8 cellular contexts compared by ENCODE assay signal in the genomic region with DNA sequence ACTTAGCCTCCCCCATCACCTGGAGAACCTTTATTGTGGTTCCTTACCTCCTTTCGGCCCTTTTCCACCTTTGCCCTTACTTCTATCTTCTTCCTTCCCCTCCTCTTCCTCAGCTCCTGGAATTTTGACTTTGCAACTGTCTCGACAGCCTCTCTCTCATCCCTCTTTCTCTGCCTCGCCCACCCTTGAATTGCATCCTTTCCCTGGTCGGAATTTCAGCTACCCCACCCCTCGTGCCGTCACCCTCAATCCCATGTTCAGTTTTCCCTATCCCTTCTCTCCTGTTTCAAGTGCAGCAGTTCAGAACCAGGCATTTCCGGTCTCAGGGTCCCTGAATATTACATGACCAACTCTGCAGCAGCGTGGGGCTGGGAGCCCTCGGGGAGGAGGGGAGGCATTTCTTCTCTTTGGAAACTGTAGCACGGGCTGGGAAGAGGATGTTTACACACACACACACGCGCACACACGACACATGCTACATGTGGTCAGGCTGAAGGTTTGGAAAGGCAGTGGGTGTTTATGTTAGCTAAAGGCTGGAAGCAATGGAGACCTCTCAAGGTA. TPM values are rescaled to one million over a fixed set of nuclear protein-coding genes. Genes with fewer than 3 reads are reported as not detected.
DNase-seq lines count a peak whose midpoint lies in the region; ATAC-seq lines count a peak whose summit lies in the region.

No MANE protein-coding gene starts in this region.

- peak overlapping the region; percentile 83 to 98 (median 94) for H3K4me3 Mint-ChIP-seq in IgD-negative memory B cell
- peak overlapping the region; percentile 89 for H3K4me3 Mint-ChIP-seq in activated T-cell treated with anti-CD3 and anti-CD28 coated beads, Interleukin-2, amount 50 U/mL, for 24 hours

- H3K4me1 Mint-ChIP-seq in IgD-negative memory B cell = peaks cover 16 to 31% (median 24%) of the 10 kb centered on the region in 3 donors
- peaks cover 42% of the 10 kb centered on the region for H3K4me1 Mint-ChIP-seq in activated T-cell treated with anti-CD3 and anti-CD28 coated beads, Interleukin-2, amount 50 U/mL, for 24 hours (ENCODE audit: low read depth)

- no peak overlapping the region for H3K23ac ChIP-seq in trophoblast cell (ENCODE audit: low read length)

- peak overlapping the region; percentile 97 for H4K91ac ChIP-seq in trophoblast cell (ENCODE audit: low read depth, low read length)

- H3K14ac ChIP-seq in trophoblast cell (ENCODE audit: low read length) = peak overlapping the region; percentile 97

- peak overlapping the region; percentile 98 for H3K4me3 ChIP-seq in trophoblast cell (ENCODE audit: low read depth, low read length)

- WGBS in trophoblast cell (ENCODE audit: extremely low coverage, insufficient coverage, insufficient read length) = no CpG with 5 or more reads among the region's 13 CpGs

- H3K4me1 ChIP-seq in trophoblast cell (ENCODE audit: control insufficient read depth in 1 of 2, insufficient read depth in 2 of 2, low read length in 2 of 2) = peaks cover 13 to 22% of the 10 kb centered on the region in 2 experiments

- H3K36me3 ChIP-seq in trophoblast cell (ENCODE audit: control insufficient read depth in 1 of 2, insufficient read depth in 2 of 2, low read length in 2 of 2) = peaks cover 5 to 7% of the 10 kb centered on the region in 2 experiments

- no peaks in the 10 kb centered on the region for H3K27me3 ChIP-seq in trophoblast cell (ENCODE audit: insufficient read depth, low read length)

- peak overlapping the region; percentile 91 for H2BK5ac ChIP-seq in trophoblast cell (ENCODE audit: low read depth, low read length, poor library complexity)

- peak overlapping the region; percentile 98 for H3K4me2 ChIP-seq in trophoblast cell (ENCODE audit: low read length)

- peak; percentile 29 for DNase-seq in COLO668 (lab: John Stamatoyannopoulos, UW; ENCODE audit: unreplicated experiment)
- peak; percentile 38 for DNase-seq in activated T-cell treated with anti-CD3 and anti-CD28 coated beads, Interleukin-2, amount 50 U/mL, for 24 hours
- DNase-seq in globus pallidus (ENCODE audit: low spot score) = peak; percentile 47
- peak in 1 of 2 donors; percentile 17 for DNase-seq in trophoblast cell
- no peak for DNase-seq in GM19240 (ENCODE audit: insufficient read length, low spot score)

- peak overlapping the region; percentile 61 to 93 (median 93) for H3K27ac Mint-ChIP-seq in IgD-negative memory B cell
- H3K27ac Mint-ChIP-seq in activated T-cell treated with anti-CD3 and anti-CD28 coated beads, Interleukin-2, amount 50 U/mL, for 24 hours = peak overlapping the region; percentile 89

- peak overlapping the region; percentile 14 for H4K12ac ChIP-seq in trophoblast cell (ENCODE audit: low read depth, low read length)

- H3K9me3 Mint-ChIP-seq in IgD-negative memory B cell = no peaks in the 10 kb centered on the region
- H3K9me3 Mint-ChIP-seq in activated T-cell treated with anti-CD3 and anti-CD28 coated beads, Interleukin-2, amount 50 U/mL, for 24 hours = no peaks in the 10 kb centered on the region

- H3K27ac ChIP-seq in trophoblast cell (ENCODE audit: low read depth, low read length) = peak overlapping the region; percentile 72

- H3K9me3 ChIP-seq in trophoblast cell (ENCODE audit: insufficient read depth, low read depth, low read length) = no peaks in the 10 kb centered on the region

- peaks cover 29% of the 10 kb centered on the region for H3K79me2 ChIP-seq in trophoblast cell (ENCODE audit: control insufficient read depth, insufficient read depth, low read length, poor library complexity)

- H3K27me3 Mint-ChIP-seq in IgD-negative memory B cell = no peaks in the 10 kb centered on the region
- no peaks in the 10 kb centered on the region for H3K27me3 Mint-ChIP-seq in activated T-cell treated with anti-CD3 and anti-CD28 coated beads, Interleukin-2, amount 50 U/mL, for 24 hours

- peak overlapping the region; percentile 96 for H2BK120ac ChIP-seq in trophoblast cell (ENCODE audit: insufficient read depth, low read length, poor library complexity)

- H2BK12ac ChIP-seq in trophoblast cell (ENCODE audit: low read length) = no peak overlapping the region

- H3K18ac ChIP-seq in trophoblast cell (ENCODE audit: low read length) = peak overlapping the region; percentile 99

- peak overlapping the region; percentile 93 for H3K4ac ChIP-seq in trophoblast cell (ENCODE audit: low read depth, low read length)

- ATAC-seq in HG02981 (IDR thresholded peaks at IDR 0.05; ENCODE audit: unreplicated experiment) (no peak), GM18511 (IDR thresholded peaks at IDR 0.05; ENCODE audit: unreplicated experiment) (no peak)

- H2AFZ ChIP-seq in trophoblast cell (ENCODE audit: insufficient read depth, low read length, poor library complexity) = peak overlapping the region; percentile 3

- H3K36me3 Mint-ChIP-seq in IgD-negative memory B cell = no peaks in the 10 kb centered on the region
- peaks cover 17% of the 10 kb centered on the region for H3K36me3 Mint-ChIP-seq in activated T-cell treated with anti-CD3 and anti-CD28 coated beads, Interleukin-2, amount 50 U/mL, for 24 hours (ENCODE audit: low read depth)

- H3K9ac ChIP-seq in trophoblast cell (ENCODE audit: low read length) = peak overlapping the region; percentile 38

- H2AK5ac ChIP-seq in trophoblast cell (ENCODE audit: low read length) = peak overlapping the region; percentile 95

- H3K79me1 ChIP-seq in trophoblast cell (ENCODE audit: low read length) = peaks cover 11% of the 10 kb centered on the region

- peak overlapping the region; percentile 90 for H4K8ac ChIP-seq in trophoblast cell (ENCODE audit: low read depth, low read length)

RNA-seq across cellular contexts. Expression of a gene that starts 0.9 kb away (rescaled TPM):
- polyA plus RNA-seq in IgD-negative memory B cell = 21.4 TPM
- polyA plus RNA-seq in trophoblast cell (2013) = 54.5 and 55.2 TPM in 2 replicates

RNA-seq across cellular contexts. Expression of a gene that starts 27.1 kb away (rescaled TPM):
- 4.9 TPM for polyA plus RNA-seq in IgD-negative memory B cell
- 40.7 and 43.6 TPM in 2 replicates for polyA plus RNA-seq in trophoblast cell (2013)

RNA-seq across cellular contexts. Expression of a gene that starts 38.1 kb away (rescaled TPM):
- 261 TPM for polyA plus RNA-seq in IgD-negative memory B cell
- polyA plus RNA-seq in trophoblast cell (2013) = 295 and 308 TPM in 2 replicates

RNA-seq across cellular contexts. Expression of a gene that starts 45.3 kb away (rescaled TPM):
- polyA plus RNA-seq in IgD-negative memory B cell = not detected
- 0.26 and 0.31 TPM in 2 replicates for polyA plus RNA-seq in trophoblast cell (2013)
